In genomic region chr15:78946493-78946892, GRCh38 we compare ENCODE assay signal across 1 cellular context.
TF ChIP-seq lines count a peak whose summit lies in the region.

No MANE protein-coding gene starts in this region.

TF ChIP-seq in HepG2, 621 proteins besides CTCF, POLR2A, EP300 and RAD21 (continued from another document):
- TF ChIP-seq GMEB2 (CRISPR knock-in tag; IDR thresholded peaks at IDR 0.05; ENCODE audit: low read depth) (no peak), RAD51 (IDR thresholded peaks at IDR 0.05; ENCODE audit: borderline replicate concordance) (no peak), TFAP4 (IDR thresholded peaks at IDR 0.05; ENCODE audit: borderline replicate concordance, low read depth) (no peak), ZNF770 (CRISPR knock-in tag; IDR thresholded peaks at IDR 0.05) (peak; percentile 12; the same call in 1 of the 2 replicates), ZBTB43 (CRISPR knock-in tag; conservative IDR thresholded peaks at IDR 0.05) (no peak), E2F1 (CRISPR knock-in tag; IDR thresholded peaks at IDR 0.05) (no peak), RFX5 (IDR thresholded peaks at IDR 0.05; ENCODE audit: low read depth, low read length) (no peak), MTA3 (CRISPR knock-in tag; IDR thresholded peaks at IDR 0.05) (no peak), SIN3A (IDR thresholded peaks at IDR 0.05; ENCODE audit: borderline replicate concordance, low read depth, low read length) (no peak), SMAD9 (CRISPR knock-in tag; IDR thresholded peaks at IDR 0.05) (no peak), MZF1 (CRISPR knock-in tag; IDR thresholded peaks at IDR 0.05; ENCODE audit: borderline replicate concordance) (no peak), NFKBIZ (CRISPR knock-in tag; IDR thresholded peaks at IDR 0.05) (no peak), TBL1XR1 (IDR thresholded peaks at IDR 0.05; ENCODE audit: borderline replicate concordance, low read length, partially characterized antibody) (no peak)
